Comparison of ENCODE assay signal across 14 cellular contexts in the genomic region with DNA sequence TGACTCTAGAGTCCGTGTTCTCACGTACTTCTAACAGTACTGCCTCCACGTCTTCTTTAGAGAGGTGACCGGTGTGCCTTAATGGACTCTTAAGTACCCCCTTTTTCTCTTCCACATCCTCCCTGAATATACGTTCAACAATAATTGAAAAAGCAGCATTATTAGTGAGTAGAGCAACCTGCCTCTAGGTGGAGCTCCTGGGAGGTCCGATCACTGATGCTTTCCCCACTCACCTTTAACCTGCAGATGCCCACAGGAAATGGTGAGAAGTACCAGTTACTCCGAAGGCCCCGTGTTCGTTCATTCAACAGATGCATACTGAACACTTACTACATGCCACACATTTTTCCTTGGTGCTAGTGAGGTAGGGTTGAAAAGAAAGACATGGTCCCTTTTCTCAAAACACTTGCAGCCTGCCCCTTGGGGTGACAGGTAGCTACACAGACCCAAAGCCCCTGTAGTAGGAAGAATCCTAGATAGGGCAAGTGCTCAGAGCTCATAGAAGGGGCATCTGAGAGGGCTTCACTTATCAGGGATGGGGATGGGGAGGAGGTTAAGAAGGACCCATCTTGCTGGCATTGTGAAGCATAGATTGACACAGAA.
DNase-seq lines count a peak whose midpoint lies in the region; ATAC-seq and TF ChIP-seq lines count a peak whose summit lies in the region.
"Had no signal": no experiment of that assay in that cellular context is flagged by ENCODE, and none has a peak within 500 bp of the region (broad histone marks: within the 10 kb centered on the region; RNA-seq: fewer than 3 reads in every experiment).

No MANE protein-coding gene starts in this region.

- DNase-seq in natural killer cell (no peak), MM.1S (peak; percentile 63), endothelial cell (ENCODE audit: low spot score) (no peak), hypothalamus (lab: John Stamatoyannopoulos, UW) (no peak), cerebellar cortex (ENCODE audit: low spot score) (no peak)
- no peak for DNase-seq in natural killer cell treated with Interleukin-12 subunit alpha and Interleukin-12 subunit beta and Interleukin-15 and Interleukin-18, amount 100 ng/mL, for 72 hours (ENCODE audit: low spot score)
- no peak for DNase-seq in activated CD4-positive, alpha-beta memory T cell treated with anti-CD3 and anti-CD28 coated beads, Interleukin-2, amount 10 ng/mL, durations not matched to agents 7 days and 5 days
- DNase-seq in stimulated activated CD4-positive, alpha-beta T cell treated with anti-CD3 and anti-CD28 coated beads, Interleukin-1b, Interleukin-23, amount 100 ng/mL, for 48 hours, result no peak
- DNase-seq: activated CD8-positive, alpha-beta memory T cell treated with anti-CD3 and anti-CD28 coated beads, Interleukin-2, amount 10 ng/mL, durations not matched to agents 7 days and 5 days; GF-D8; NCI-H446 treated with DMSO at 0.1 percent for 48 hours; pancreas had no signal

- no peak overlapping the region for H3K27ac Mint-ChIP-seq in natural killer cell
- no peak overlapping the region for H3K27ac Mint-ChIP-seq in natural killer cell treated with Interleukin-12 subunit alpha and Interleukin-12 subunit beta and Interleukin-15 and Interleukin-18, amount 100 ng/mL, for 72 hours
- no peak overlapping the region for H3K27ac Mint-ChIP-seq in endothelial cell (ENCODE audit: unreplicated experiment)
- H3K27ac Mint-ChIP-seq in activated CD4-positive, alpha-beta memory T cell treated with anti-CD3 and anti-CD28 coated beads, Interleukin-2, amount 10 ng/mL, durations not matched to agents 7 days and 5 days, result no peak overlapping the region
- H3K27ac Mint-ChIP-seq: activated CD8-positive, alpha-beta memory T cell treated with anti-CD3 and anti-CD28 coated beads, Interleukin-2, amount 10 ng/mL, durations not matched to agents 7 days and 5 days; stimulated activated naive CD8-positive, alpha-beta T cell treated with anti-CD3 and anti-CD28 coated beads, Interleukin-15, Interleukin-2, amounts not matched to agents 100 ng/mL and 50 ng/mL, for 24 hours had no signal

- H3K4me3 Mint-ChIP-seq in natural killer cell (no peak overlapping the region), endothelial cell (ENCODE audit: unreplicated experiment) (no peak overlapping the region)
- H3K4me3 Mint-ChIP-seq in natural killer cell treated with Interleukin-12 subunit alpha and Interleukin-12 subunit beta and Interleukin-15 and Interleukin-18, amount 100 ng/mL, for 72 hours, result no peak overlapping the region
- no peak overlapping the region for H3K4me3 Mint-ChIP-seq in activated CD4-positive, alpha-beta memory T cell treated with anti-CD3 and anti-CD28 coated beads, Interleukin-2, amount 10 ng/mL, durations not matched to agents 7 days and 5 days
- H3K4me3 Mint-ChIP-seq: activated CD8-positive, alpha-beta memory T cell treated with anti-CD3 and anti-CD28 coated beads, Interleukin-2, amount 10 ng/mL, durations not matched to agents 7 days and 5 days; stimulated activated naive CD8-positive, alpha-beta T cell treated with anti-CD3 and anti-CD28 coated beads, Interleukin-15, Interleukin-2, amounts not matched to agents 100 ng/mL and 50 ng/mL, for 24 hours had no signal

- no peaks in the 10 kb centered on the region for H3K9me2 ChIP-seq in MM.1S (replicated peaks; ENCODE audit: insufficient read depth, low read length)

- H3K27me3 Mint-ChIP-seq in natural killer cell (ENCODE audit: low read depth in 2 of 2) (peaks cover 19 to 30% of the 10 kb centered on the region in 2 donors), endothelial cell (ENCODE audit: unreplicated experiment) (peaks cover 2% of the 10 kb centered on the region)
- H3K27me3 Mint-ChIP-seq in natural killer cell treated with Interleukin-12 subunit alpha and Interleukin-12 subunit beta and Interleukin-15 and Interleukin-18, amount 100 ng/mL, for 72 hours, result peaks cover 11 to 13% of the 10 kb centered on the region in 2 donors
- peaks cover 9% of the 10 kb centered on the region for H3K27me3 Mint-ChIP-seq in activated CD4-positive, alpha-beta memory T cell treated with anti-CD3 and anti-CD28 coated beads, Interleukin-2, amount 10 ng/mL, durations not matched to agents 7 days and 5 days

- no peak overlapping the region for H3K4me2 ChIP-seq in MM.1S (ENCODE audit: low read depth, low read length)

- peak; percentile 31 for TF ChIP-seq CTCF in natural killer cell (IDR thresholded peaks at IDR 0.05)
- peak; percentile 72 for TF ChIP-seq CTCF in MM.1S (IDR thresholded peaks at IDR 0.05; ENCODE audit: low read length)
- TF ChIP-seq CTCF in endothelial cell (IDR thresholded peaks at IDR 0.05; ENCODE audit: unreplicated experiment), result peak; percentile 27

- H3K27me3 ChIP-seq in MM.1S (replicated peaks; ENCODE audit: insufficient read depth, low read length), result no peaks in the 10 kb centered on the region
- H3K27me3 ChIP-seq: pancreas had no signal

- CTCF ChIA-PET in activated CD4-positive, alpha-beta memory T cell treated with anti-CD3 and anti-CD28 coated beads, Interleukin-2, amount 10 ng/mL, durations not matched to agents 7 days and 5 days (lab: Charles Lee), result interaction anchor here (0.6 to 1.0 kb wide), 3 partner anchors 9 to 281 kb away, joined by 3 to 4 read pairs (median 3); no protein-coding TSS in a partner anchor

- H3K4me1 Mint-ChIP-seq in natural killer cell (no peaks in the 10 kb centered on the region), endothelial cell (ENCODE audit: unreplicated experiment) (peaks cover 19% of the 10 kb centered on the region)
- no peaks in the 10 kb centered on the region for H3K4me1 Mint-ChIP-seq in natural killer cell treated with Interleukin-12 subunit alpha and Interleukin-12 subunit beta and Interleukin-15 and Interleukin-18, amount 100 ng/mL, for 72 hours (ENCODE audit: low read depth in 2 of 2)
- H3K4me1 Mint-ChIP-seq in activated CD4-positive, alpha-beta memory T cell treated with anti-CD3 and anti-CD28 coated beads, Interleukin-2, amount 10 ng/mL, durations not matched to agents 7 days and 5 days, result no peaks in the 10 kb centered on the region
- H3K4me1 Mint-ChIP-seq: activated CD8-positive, alpha-beta memory T cell treated with anti-CD3 and anti-CD28 coated beads, Interleukin-2, amount 10 ng/mL, durations not matched to agents 7 days and 5 days had no signal

- H3K27ac ChIP-seq in MM.1S (ENCODE audit: low read length), result no peak overlapping the region
- H3K27ac ChIP-seq: epithelial cell of prostate, pancreas had no signal

- no peaks in the 10 kb centered on the region for H3F3A ChIP-seq in MM.1S (ENCODE audit: insufficient read depth, low read length)

- H3K4me1 ChIP-seq in MM.1S (ENCODE audit: low read length), result no peaks in the 10 kb centered on the region
- H3K4me1 ChIP-seq: pancreas had no signal

- no peaks in the 10 kb centered on the region for H3K79me2 ChIP-seq in MM.1S (ENCODE audit: low read length)

- H3K9ac ChIP-seq in MM.1S (ENCODE audit: low read length), result no peak overlapping the region

- no peak overlapping the region for H2AFZ ChIP-seq in MM.1S (ENCODE audit: low read length)

- H3K9me3 Mint-ChIP-seq in natural killer cell (no peaks in the 10 kb centered on the region), endothelial cell (ENCODE audit: unreplicated experiment) (no peaks in the 10 kb centered on the region)
- no peaks in the 10 kb centered on the region for H3K9me3 Mint-ChIP-seq in natural killer cell treated with Interleukin-12 subunit alpha and Interleukin-12 subunit beta and Interleukin-15 and Interleukin-18, amount 100 ng/mL, for 72 hours
- H3K9me3 Mint-ChIP-seq in activated CD4-positive, alpha-beta memory T cell treated with anti-CD3 and anti-CD28 coated beads, Interleukin-2, amount 10 ng/mL, durations not matched to agents 7 days and 5 days, result no peaks in the 10 kb centered on the region
- H3K9me3 Mint-ChIP-seq: stimulated activated naive CD8-positive, alpha-beta T cell treated with anti-CD3 and anti-CD28 coated beads, Interleukin-15, Interleukin-2, amounts not matched to agents 100 ng/mL and 50 ng/mL, for 24 hours had no signal

- no peak overlapping the region for H3K4me3 ChIP-seq in MM.1S (ENCODE audit: low read length)
- H3K4me3 ChIP-seq: pancreas had no signal

- H3K9me3 ChIP-seq in MM.1S (replicated peaks; ENCODE audit: insufficient read depth, low read length), result no peaks in the 10 kb centered on the region
- H3K9me3 ChIP-seq: pancreas had no signal

- H3K36me3 Mint-ChIP-seq in natural killer cell, result no peaks in the 10 kb centered on the region
- no peaks in the 10 kb centered on the region for H3K36me3 Mint-ChIP-seq in natural killer cell treated with Interleukin-12 subunit alpha and Interleukin-12 subunit beta and Interleukin-15 and Interleukin-18, amount 100 ng/mL, for 72 hours
- H3K36me3 Mint-ChIP-seq in endothelial cell (ENCODE audit: low read depth, unreplicated experiment), result peaks cover 4% of the 10 kb centered on the region
- no peaks in the 10 kb centered on the region for H3K36me3 Mint-ChIP-seq in activated CD4-positive, alpha-beta memory T cell treated with anti-CD3 and anti-CD28 coated beads, Interleukin-2, amount 10 ng/mL, durations not matched to agents 7 days and 5 days (ENCODE audit: low read depth)
- H3K36me3 Mint-ChIP-seq: activated CD8-positive, alpha-beta memory T cell treated with anti-CD3 and anti-CD28 coated beads, Interleukin-2, amount 10 ng/mL, durations not matched to agents 7 days and 5 days had no signal

- H4K20me1 ChIP-seq in MM.1S (ENCODE audit: insufficient read depth, low read length), result no peaks in the 10 kb centered on the region

- no peaks in the 10 kb centered on the region for H3K36me3 ChIP-seq in MM.1S (replicated peaks; ENCODE audit: insufficient read depth, low read length)
- H3K36me3 ChIP-seq: pancreas had no signal

- POLR2A ChIA-PET in activated CD4-positive, alpha-beta memory T cell treated with anti-CD3 and anti-CD28 coated beads, Interleukin-2, amount 10 ng/mL, durations not matched to agents 7 days and 5 days (lab: Charles Lee), result no interaction called here

- ATAC-seq in natural killer cell, result peak in 1 of 3 donors; percentile 47
- no peak for ATAC-seq in natural killer cell treated with Interleukin-12 subunit alpha and Interleukin-12 subunit beta and Interleukin-15 and Interleukin-18, amount 100 ng/mL, for 72 hours
- ATAC-seq: activated CD8-positive, alpha-beta memory T cell treated with anti-CD3 and anti-CD28 coated beads, Interleukin-2, amount 10 ng/mL, durations not matched to agents 7 days and 5 days had no signal

- intact Hi-C loops in natural killer cell (cut with micrococcal nuclease), result no loop called here
